8 cellular contexts compared by ENCODE assay signal in the genomic region with DNA sequence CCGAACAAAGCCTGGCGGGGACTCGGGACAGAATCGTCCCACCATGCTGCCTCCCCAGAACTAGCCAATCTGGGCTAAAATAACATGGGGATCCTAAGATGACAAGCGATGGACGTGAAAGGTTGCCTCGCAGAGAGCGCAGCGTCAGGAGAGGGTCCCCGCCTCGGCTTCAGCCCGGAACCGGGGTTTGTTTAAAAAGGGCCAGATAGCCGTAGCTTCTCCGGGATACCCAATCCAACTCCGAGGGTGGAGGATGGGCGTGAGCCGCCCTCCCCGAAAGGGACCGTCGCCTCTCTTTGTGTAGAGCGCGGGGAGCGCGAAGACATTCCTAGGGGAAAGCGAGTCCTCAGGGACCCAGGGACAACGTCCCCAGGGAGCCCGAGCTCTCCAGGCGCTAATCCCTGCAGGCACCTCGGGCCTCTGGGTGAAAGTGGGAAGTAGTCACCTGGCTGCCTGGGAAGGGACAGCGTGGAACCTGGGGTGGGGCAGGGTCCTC. TPM values are rescaled to one million over a fixed set of nuclear protein-coding genes. Genes with fewer than 3 reads are reported as not detected.
DNase-seq lines count a peak whose midpoint lies in the region; ATAC-seq, FAIRE-seq and TF ChIP-seq lines count a peak whose summit lies in the region.

No MANE protein-coding gene starts in this region.

- peak; percentile 12 for DNase-seq in activated CD4-positive, alpha-beta T cell treated with anti-CD3 and anti-CD28 coated beads for 48 hours
- no peak for DNase-seq in activated CD4-positive, alpha-beta T cell treated with anti-CD3 and anti-CD28 coated beads, Interleukin-2, amount 50 U/mL, for 1 hour
- DNase-seq in OCI-LY7 (ENCODE audit: low spot score): peak; percentile 67
- DNase-seq in endothelial cell of umbilical vein (ENCODE audit: low read depth, low spot score): no peak
- no peak for DNase-seq in osteocyte (ENCODE audit: extremely low spot score, unreplicated experiment)
- no peak for DNase-seq in GDM1 (lab: John Stamatoyannopoulos, UW)
- DNase-seq in GM12891 (ENCODE audit: insufficient read length, low spot score): no peak

- H3K36me3 ChIP-seq in OCI-LY7 (ENCODE audit: insufficient read depth, low read length) (peaks cover 50% of the 10 kb centered on the region), endothelial cell of umbilical vein (ENCODE audit: control insufficient read depth in 2 of 2, extremely low read depth in 1 of 2, insufficient read depth in 2 of 2, low read length in 2 of 2) (no peaks in the 10 kb centered on the region)

- peaks cover 34 to 51% of the 10 kb centered on the region in 2 experiments for H3K27me3 ChIP-seq in endothelial cell of umbilical vein (ENCODE audit: control insufficient read depth in 2 of 2, insufficient read depth in 2 of 2, low read length in 2 of 2)

- no peaks in the 10 kb centered on the region for H3K9me2 ChIP-seq in OCI-LY7 (ENCODE audit: insufficient read depth, low read length)

- dilution Hi-C loops in endothelial cell of umbilical vein (cut with MboI; ENCODE audit: extremely low pct_ligation_motif_present, low sequenced_read_pairs): no loop called here

- H3K27ac Mint-ChIP-seq in osteocyte (ENCODE audit: unreplicated experiment): no peak overlapping the region

- H3K9me3 ChIP-seq in OCI-LY7 (ENCODE audit: low read length) (no peaks in the 10 kb centered on the region), endothelial cell of umbilical vein (replicated peaks; ENCODE audit: control insufficient read depth, insufficient read depth, low read length) (no peaks in the 10 kb centered on the region)

- H3K9me3 Mint-ChIP-seq in osteocyte (ENCODE audit: unreplicated experiment): no peaks in the 10 kb centered on the region

- H3K4me3 ChIP-seq in OCI-LY7 (ENCODE audit: low read depth, low read length, poor library complexity, severe bottlenecking) (peak overlapping the region; percentile 84), endothelial cell of umbilical vein (replicated peaks in 1 of 3; ENCODE audit: insufficient read depth in 1 of 3, low read depth in 1 of 3, low read length in 3 of 3) (no peak overlapping the region)

- POLR2A ChIA-PET in OCI-LY7 (lab: Charles Lee): interaction anchor here (0.8 to 1.3 kb wide), 11 partner anchors 235 to 460 kb away, joined by 3 to 5 read pairs (median 3); no protein-coding TSS in a partner anchor
- POLR2A ChIA-PET in endothelial cell of umbilical vein (lab: Charles Lee): no interaction called here

- no peaks in the 10 kb centered on the region for H3K9me1 ChIP-seq in endothelial cell of umbilical vein (replicated peaks; ENCODE audit: control insufficient read depth, extremely low read depth, insufficient read depth, low read length)

- H3K27me3 Mint-ChIP-seq in osteocyte (ENCODE audit: unreplicated experiment): peaks cover 67% of the 10 kb centered on the region

- no peak for TF ChIP-seq POLR2A in endothelial cell of umbilical vein (IDR thresholded peaks at IDR 0.05; ENCODE audit: low read depth, low read length)
- TF ChIP-seq POLR2A in GM12891 (IDR thresholded peaks at IDR 0.05; ENCODE audit: low read depth, low read length): no peak

- ATAC-seq in GM19351 (IDR thresholded peaks at IDR 0.05; ENCODE audit: unreplicated experiment): no peak

- H3K4me1 ChIP-seq in OCI-LY7 (ENCODE audit: insufficient read depth, low read length, poor library complexity, severe bottlenecking): peaks cover 34% of the 10 kb centered on the region
- peaks cover 3% of the 10 kb centered on the region for H3K4me1 ChIP-seq in endothelial cell of umbilical vein (ENCODE audit: control insufficient read depth, extremely low read depth, insufficient read depth, low read length)

- H4K20me1 ChIP-seq in OCI-LY7 (ENCODE audit: insufficient read depth, low read length) (peaks cover 20% of the 10 kb centered on the region), endothelial cell of umbilical vein (replicated peaks; ENCODE audit: control insufficient read depth, extremely low read depth, insufficient read depth, low read length) (no peaks in the 10 kb centered on the region)

- H3K36me3 Mint-ChIP-seq in osteocyte (ENCODE audit: unreplicated experiment): no peaks in the 10 kb centered on the region

- H3K79me2 ChIP-seq in OCI-LY7 (ENCODE audit: insufficient read depth, low read depth, low read length) (peaks cover 43% of the 10 kb centered on the region), endothelial cell of umbilical vein (ENCODE audit: control insufficient read depth, insufficient read depth, low read length) (no peaks in the 10 kb centered on the region)

- H3K4me2 ChIP-seq in OCI-LY7 (ENCODE audit: low read length) (peak overlapping the region; percentile 85), endothelial cell of umbilical vein (ENCODE audit: insufficient read depth, low read length) (no peak overlapping the region)

- H3K4me3 Mint-ChIP-seq in osteocyte (ENCODE audit: unreplicated experiment): peak overlapping the region; percentile 51

- FAIRE-seq in endothelial cell of umbilical vein (lab: Jason Lieb, UNC): no peak
- FAIRE-seq in GM12891 (lab: Jason Lieb, UNC): no peak

- H3K9ac ChIP-seq in endothelial cell of umbilical vein (replicated peaks; ENCODE audit: extremely low read depth, insufficient read depth, low read length): no peak overlapping the region

- BruUV-seq in OCI-LY7 (replicated peaks; lab: Mats Ljungman, UMichigan) (no TSS peak), endothelial cell of umbilical vein (replicated peaks; lab: Mats Ljungman, UMichigan) (no TSS peak)

- intact Hi-C loops in OCI-LY7 (cut with micrococcal nuclease; ENCODE audit: unreplicated experiment) (loop anchor here (1.0 to 2.0 kb wide), 3 partner anchors 272 to 463 kb away; a partner anchor contains a TSS), endothelial cell of umbilical vein (cut with micrococcal nuclease) (no loop called here)

- TF ChIP-seq CTCF in OCI-LY7 (conservative IDR thresholded peaks at IDR 0.05; ENCODE audit: low read length): no peak
- TF ChIP-seq CTCF in endothelial cell of umbilical vein (IDR thresholded peaks at IDR 0.05; ENCODE audit: extremely low read depth in 1 of 2, insufficient read depth in 1 of 2, low read depth in 1 of 2, low read length in 2 of 2): no peak
- TF ChIP-seq CTCF in osteocyte (IDR thresholded peaks at IDR 0.05): no peak

- H3K27ac ChIP-seq in OCI-LY7 (ENCODE audit: low read depth, low read length, poor library complexity, severe bottlenecking) (peak overlapping the region; percentile 74), endothelial cell of umbilical vein (ENCODE audit: insufficient read depth, low read depth, low read length) (no peak overlapping the region)

- peaks cover 5% of the 10 kb centered on the region for H3K4me1 Mint-ChIP-seq in osteocyte (ENCODE audit: unreplicated experiment)

- no peak overlapping the region for H2AFZ ChIP-seq in OCI-LY7 (ENCODE audit: low read length)
- H2AFZ ChIP-seq in endothelial cell of umbilical vein (ENCODE audit: low read depth, low read length): no peak overlapping the region

- CTCF ChIA-PET in OCI-LY7 (lab: Charles Lee; ENCODE audit: unreplicated experiment): interaction anchor here (0.5 kb wide), 1 partner anchor 338 kb away, joined by 4 read pairs; no protein-coding TSS in a partner anchor
- CTCF ChIA-PET in endothelial cell of umbilical vein (lab: Charles Lee): interaction anchor here (1.1 kb wide), 1 partner anchor 23 kb away, joined by 3 read pairs; no protein-coding TSS in a partner anchor

TF ChIP-seq in endothelial cell of umbilical vein, 7 proteins besides CTCF, POLR2A, EP300 and RAD21:
- TF ChIP-seq JUN (IDR thresholded peaks at IDR 0.05; ENCODE audit: borderline replicate concordance, insufficient read depth, insufficient read length, low read depth): no peak
- TF ChIP-seq EZH2 (IDR thresholded peaks at IDR 0.05; ENCODE audit: borderline replicate concordance, low read depth, low read length, severe bottlenecking): peak; percentile 93
TF ChIP-seq in endothelial cell of umbilical vein: peak in this region for 1.

TF ChIP-seq in GM12891, 5 proteins besides CTCF, POLR2A, EP300 and RAD21:
- TF ChIP-seq TAF1 (IDR thresholded peaks at IDR 0.05; ENCODE audit: low read depth, low read length): no peak
- TF ChIP-seq PAX5 (IDR thresholded peaks at IDR 0.05; ENCODE audit: insufficient read depth, low read length, severe bottlenecking): no peak
- no peak for TF ChIP-seq SPI1 (IDR thresholded peaks at IDR 0.05; ENCODE audit: low read depth, low read length)
- no peak for TF ChIP-seq POU2F2 (IDR thresholded peaks at IDR 0.05; ENCODE audit: low read depth, low read length)

RNA-seq across cellular contexts. Expression of a gene that starts 0.6 kb away (rescaled TPM):
- total RNA-seq in OCI-LY7 (2014; rRNA removed; shearing (Covaris generic)): 320 and 382 TPM in 2 replicates
- 198 and 224 TPM in 2 replicates for total RNA-seq in OCI-LY7 (2022)
- total RNA-seq in endothelial cell of umbilical vein: 1.2 and 2.5 TPM in 2 replicates
- 10.2 and 52.1 TPM in 2 replicates for polyA plus RNA-seq in endothelial cell of umbilical vein
- polyA plus RNA-seq in endothelial cell of umbilical vein (2011; cell fraction: cytosol; rRNA removed): 0.17 and 0.25 TPM in 2 replicates
- 0.66 and 7.9 TPM in 2 replicates for polyA plus RNA-seq in endothelial cell of umbilical vein (2011; cell fraction: nucleus; rRNA removed)
- polyA plus RNA-seq in endothelial cell of umbilical vein (2012): 0.40 and 0.44 TPM in 2 replicates
- polyA minus RNA-seq in endothelial cell of umbilical vein: 2.0 and 2.2 TPM in 2 replicates
- 28.1 TPM for polyA minus RNA-seq in endothelial cell of umbilical vein (2011; cell fraction: cytosol; rRNA and poly(A)+ RNA removed)
- 4.0 and 4.1 TPM in 2 replicates for polyA minus RNA-seq in endothelial cell of umbilical vein (2011; cell fraction: nucleus; rRNA and poly(A)+ RNA removed)
- total RNA-seq in osteocyte: 0.30 and 0.42 TPM in 2 replicates
- 14.5 TPM for polyA plus RNA-seq in GM12891 (2012; ENCODE audit: low read depth, missing spikeins)

RNA-seq across cellular contexts. Expression of a gene that starts 54.1 kb away (rescaled TPM):
- total RNA-seq in OCI-LY7 (2014; rRNA removed; shearing (Covaris generic)): 22.3 and 27.3 TPM in 2 replicates
- total RNA-seq in OCI-LY7 (2022) (21.6 and 23.0 TPM in 2 replicates), endothelial cell of umbilical vein (17.5 and 17.8 TPM in 2 replicates), osteocyte (19.1 and 19.7 TPM in 2 replicates)
- polyA plus RNA-seq in endothelial cell of umbilical vein: 4.9 and 8.3 TPM in 2 replicates
- 8.8 and 10.2 TPM in 2 replicates for polyA plus RNA-seq in endothelial cell of umbilical vein (2011; cell fraction: cytosol; rRNA removed)
- polyA plus RNA-seq in endothelial cell of umbilical vein (2011; cell fraction: nucleus; rRNA removed): 9.7 and 14.8 TPM in 2 replicates
- polyA plus RNA-seq in endothelial cell of umbilical vein (2012): 19.5 and 27.4 TPM in 2 replicates
- 4.4 and 6.2 TPM in 2 replicates for polyA minus RNA-seq in endothelial cell of umbilical vein
- 5.0 TPM for polyA minus RNA-seq in endothelial cell of umbilical vein (2011; cell fraction: cytosol; rRNA and poly(A)+ RNA removed)
- polyA minus RNA-seq in endothelial cell of umbilical vein (2011; cell fraction: nucleus; rRNA and poly(A)+ RNA removed): 7.3 and 8.3 TPM in 2 replicates
- 15.8 TPM for polyA plus RNA-seq in GM12891 (2012; ENCODE audit: low read depth, missing spikeins)

Comparison
In these comparisons a context has a peak if more than half of its experiments do, and no peak if none do; other contexts are left out.
1. DNase-seq: peak in activated CD4-positive, alpha-beta T cell treated with anti-CD3 and anti-CD28 coated beads for 48 hours (single experiment) and OCI-LY7 (single experiment); none in activated CD4-positive, alpha-beta T cell treated with anti-CD3 and anti-CD28 coated beads, Interleukin-2, amount 50 U/mL, for 1 hour (single experiment), endothelial cell of umbilical vein (single experiment), osteocyte (single experiment), GDM1 (single experiment) and GM12891 (single experiment).
2. RNA of a gene that starts 0.6 kb away (total RNA-seq): 198 to 382 TPM in OCI-LY7; 1.2 to 2.5 TPM in endothelial cell of umbilical vein and 0.30 to 0.42 TPM in osteocyte; every median in the first group is over 10 times any median in the second.